ENCODE assay signal across 11 cellular contexts in the genomic region with DNA sequence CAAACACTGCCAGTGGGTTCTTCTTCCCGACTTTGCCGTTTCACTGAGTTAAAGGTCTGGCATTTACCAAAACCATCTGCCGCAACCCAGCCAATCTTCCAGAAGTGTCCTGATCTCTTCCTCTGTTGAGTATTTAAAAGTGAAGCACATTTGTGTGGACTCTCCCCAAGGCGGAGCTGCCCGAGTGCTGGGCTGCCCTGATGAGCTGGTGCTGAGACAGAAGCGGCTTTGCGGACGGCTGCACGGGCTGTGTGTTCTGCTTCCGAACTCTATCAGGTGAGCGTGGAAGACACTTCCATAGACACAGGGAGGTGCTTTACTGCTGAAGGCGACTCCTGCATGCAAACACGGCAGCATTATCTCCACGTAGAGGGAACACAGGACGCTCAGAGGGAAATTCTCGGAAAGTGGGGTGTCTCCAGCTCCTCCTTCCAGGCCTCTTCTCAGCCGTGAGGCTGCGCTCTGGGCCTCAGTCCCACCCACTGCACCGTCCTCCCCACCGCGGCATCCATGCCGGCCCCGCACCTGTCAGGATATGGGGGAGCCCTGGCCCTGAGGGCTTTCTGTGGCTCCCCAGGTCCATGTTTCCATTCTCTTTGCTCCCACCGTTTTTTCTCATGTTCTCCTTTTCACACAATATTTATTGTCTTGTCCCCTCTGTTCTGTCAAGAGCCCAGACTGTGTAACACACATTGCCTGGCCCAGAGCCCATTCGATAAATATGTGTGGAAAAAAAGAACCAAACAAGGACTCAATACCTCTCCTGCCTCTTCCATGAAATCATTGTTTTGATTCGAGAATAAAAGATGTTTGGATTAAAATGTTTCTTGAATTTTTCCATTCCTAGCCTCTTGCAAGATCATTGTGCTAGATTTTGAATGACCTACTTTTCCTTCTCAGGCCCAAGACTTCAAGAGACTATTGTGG.
DNase-seq lines count a peak whose midpoint lies in the region; ATAC-seq, FAIRE-seq and TF ChIP-seq lines count a peak whose summit lies in the region.
"Had no signal": no experiment of that assay in that cellular context is flagged by ENCODE, and none has a peak within 500 bp of the region (broad histone marks: within the 10 kb centered on the region; RNA-seq: fewer than 3 reads in every experiment).

No MANE protein-coding gene starts in this region.

- no peaks in the 10 kb centered on the region for H3K36me3 ChIP-seq in K562 (ENCODE audit: control insufficient read depth, insufficient read depth, low read length)
- no peaks in the 10 kb centered on the region for H3K36me3 ChIP-seq in thoracic aorta

- ATAC-seq in K562: no peak
- peak; percentile 42 for ATAC-seq in thoracic aorta (ENCODE audit: insufficient number of reproducible peaks, low FRiP score, low read depth)
- ATAC-seq in GM19455 (IDR thresholded peaks at IDR 0.05; ENCODE audit: unreplicated experiment): no peak

- no peak overlapping the region for H2AFZ ChIP-seq in K562 (ENCODE audit: low read depth, low read length)

- intact Hi-C loops in K562 (cut with micrococcal nuclease): no loop called here

- TF ChIP-seq RAD21 in K562 (CRISPR knock-in tag; conservative IDR thresholded peaks at IDR 0.05 in 1 of 2, IDR thresholded peaks at IDR 0.05 in 1 of 2): no peak

- TF ChIP-seq CTCF in K562 (IDR thresholded peaks at IDR 0.05 in 2 of 3, conservative IDR thresholded peaks at IDR 0.05 in 1 of 3; ENCODE audit: insufficient read depth in 2 of 3, low read depth in 1 of 3, low read length in 3 of 3) (no peak), thoracic aorta (IDR thresholded peaks at IDR 0.05) (no peak)

- H3K9me1 ChIP-seq in K562 (ENCODE audit: control insufficient read depth, insufficient read depth, low read length): no peaks in the 10 kb centered on the region

- TF ChIP-seq POLR2A in K562 (conservative IDR thresholded peaks at IDR 0.05): no peak

- no TSS peak for BruUV-seq in K562 (replicated peaks; lab: Mats Ljungman, UMichigan)

- DNase-seq in activated effector memory CD4-positive, alpha-beta T cell treated with anti-CD3 and anti-CD28 coated beads, Interleukin-2, amount 50 U/mL, for 16 hours: peak; percentile 59
- no peak for DNase-seq in activated effector memory CD4-positive, alpha-beta T cell treated with Interleukin-2 at 50 U/mL for 16 hours
- no peak for DNase-seq in K562 (ENCODE audit: extremely low read depth in 1 of 4, low spot score in 3 of 4)
- peak; percentile 84 for DNase-seq in mesenteric fat pad (ENCODE audit: low spot score)
- no peak for DNase-seq in thoracic aorta (ENCODE audit: low spot score)
- no peak for DNase-seq in foreskin melanocyte
- DNase-seq in stimulated activated CD4-positive, alpha-beta T cell treated with anti-CD3 and anti-CD28 coated beads, Interleukin-1b, Interleukin-23, amount 100 ng/mL, for 48 hours: no peak
- DNase-seq: activated CD4-positive, alpha-beta T cell treated with anti-CD3 and anti-CD28 coated beads for 48 hours; NCI-H1417 treated with DMSO at 0.1 percent for 48 hours; NCI-H774 had no signal

- CTCF ChIA-PET in K562 (lab: Yijun Ruan, JAX; ENCODE audit: low intra/inter-chr PET ratio): no interaction called here

- no peaks in the 10 kb centered on the region for H3K9me3 ChIP-seq in K562 (replicated peaks; ENCODE audit: control insufficient read depth, insufficient read depth, low read depth, low read length)
- H3K9me3 ChIP-seq in thoracic aorta: no peaks in the 10 kb centered on the region

- 2% methylated on average over 26 of the region's 26 CpGs for WGBS in K562 (ENCODE audit: insufficient coverage, low coverage, missing lambda C conversion rate)

- H3K4me2 ChIP-seq in K562 (ENCODE audit: insufficient read depth, low read length): no peak overlapping the region

- in situ Hi-C loops in K562 (cut with MboI): no loop called here

- no peak overlapping the region for H3K27ac ChIP-seq in K562 (ENCODE audit: extremely low read depth, low read depth, low read length)
- H3K27ac ChIP-seq in thoracic aorta: peak overlapping the region; percentile 68 to 77

- H3K27me3 ChIP-seq in K562 (ENCODE audit: control insufficient read depth in 2 of 2, insufficient read depth in 2 of 2, low read length in 2 of 2) (peaks cover 31 to 74% of the 10 kb centered on the region in 2 experiments), thoracic aorta (replicated peaks; ENCODE audit: insufficient read depth) (no peaks in the 10 kb centered on the region)

- no peak for TF ChIP-seq EP300 in K562 (IDR thresholded peaks at IDR 0.05; ENCODE audit: low read length)

- no peak for FAIRE-seq in K562 (lab: Jason Lieb, UNC)

- no peak overlapping the region for H3K4me3 ChIP-seq in K562
- no peak overlapping the region for H3K4me3 ChIP-seq in thoracic aorta

- POLR2A ChIA-PET in K562 (lab: Yijun Ruan, JAX): no interaction called here

- no peaks in the 10 kb centered on the region; the same call in none of the 2 replicates for H4K20me1 ChIP-seq in K562 (replicated peaks; ENCODE audit: control insufficient read depth, insufficient read depth, low read length)

- no peaks in the 10 kb centered on the region for H3K79me2 ChIP-seq in K562 (ENCODE audit: control insufficient read depth, insufficient read depth, low read length)

- peaks cover 0 to 22% of the 10 kb centered on the region in 2 experiments; a peak in 3 of 5 replicates for H3K4me1 ChIP-seq in K562 (replicated peaks in 1 of 2; ENCODE audit: control insufficient read depth in 2 of 2, insufficient read depth in 2 of 2, low read length in 2 of 2)
- H3K4me1 ChIP-seq in thoracic aorta (ENCODE audit: control insufficient read depth in 1 of 2, low read depth in 2 of 2): peaks cover 12 to 22% of the 10 kb centered on the region in 2 donors

- no peak overlapping the region for H3K9ac ChIP-seq in K562 (ENCODE audit: insufficient read depth in 1 of 2, low read depth in 2 of 2, low read length in 2 of 2)

TF ChIP-seq in K562, 482 proteins besides CTCF, POLR2A, EP300 and RAD21:
- 0 out of 2 replicates have a peak, but pooled peaks have one; percentile 2 for TF ChIP-seq CEBPB (tag; IDR thresholded peaks at IDR 0.05)
- no peak for TF ChIP-seq MCM2 (IDR thresholded peaks at IDR 0.05; ENCODE audit: low read depth)
- TF ChIP-seq, protein P1, sequence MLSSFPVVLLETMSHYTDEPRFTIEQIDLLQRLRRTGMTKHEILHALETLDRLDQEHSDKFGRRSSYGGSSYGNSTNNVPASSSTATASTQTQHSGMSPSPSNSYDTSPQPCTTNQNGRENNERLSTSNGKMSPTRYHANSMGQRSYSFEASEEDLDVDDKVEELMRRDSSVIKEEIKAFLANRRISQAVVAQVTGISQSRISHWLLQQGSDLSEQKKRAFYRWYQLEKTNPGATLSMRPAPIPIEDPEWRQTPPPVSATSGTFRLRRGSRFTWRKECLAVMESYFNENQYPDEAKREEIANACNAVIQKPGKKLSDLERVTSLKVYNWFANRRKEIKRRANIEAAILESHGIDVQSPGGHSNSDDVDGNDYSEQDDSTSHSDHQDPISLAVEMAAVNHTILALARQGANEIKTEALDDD (IDR thresholded peaks at IDR 0.05): no peak
- TF ChIP-seq ZNF311 (CRISPR knock-in tag; IDR thresholded peaks at IDR 0.05): no peak
- TF ChIP-seq, protein P2, sequence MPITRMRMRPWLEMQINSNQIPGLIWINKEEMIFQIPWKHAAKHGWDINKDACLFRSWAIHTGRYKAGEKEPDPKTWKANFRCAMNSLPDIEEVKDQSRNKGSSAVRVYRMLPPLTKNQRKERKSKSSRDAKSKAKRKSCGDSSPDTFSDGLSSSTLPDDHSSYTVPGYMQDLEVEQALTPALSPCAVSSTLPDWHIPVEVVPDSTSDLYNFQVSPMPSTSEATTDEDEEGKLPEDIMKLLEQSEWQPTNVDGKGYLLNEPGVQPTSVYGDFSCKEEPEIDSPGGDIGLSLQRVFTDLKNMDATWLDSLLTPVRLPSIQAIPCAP (CRISPR knock-in tag; IDR thresholded peaks at IDR 0.05; ENCODE audit: borderline replicate concordance): no peak
- no peak for TF ChIP-seq ZNF274 (IDR thresholded peaks at IDR 0.05; ENCODE audit: borderline replicate concordance, low read depth, low read length)
TF ChIP-seq in K562: peak in this region for 1.

Comparison
In these comparisons a context has a peak if more than half of its experiments do, and no peak if none do; other contexts are left out.
1. DNase-seq: peak in activated effector memory CD4-positive, alpha-beta T cell treated with anti-CD3 and anti-CD28 coated beads, Interleukin-2, amount 50 U/mL, for 16 hours (single experiment) and mesenteric fat pad (single experiment); none in activated effector memory CD4-positive, alpha-beta T cell treated with Interleukin-2 at 50 U/mL for 16 hours (single experiment), K562 (0 of 4), thoracic aorta (single experiment), foreskin melanocyte (single experiment) and stimulated activated CD4-positive, alpha-beta T cell treated with anti-CD3 and anti-CD28 coated beads, Interleukin-1b, Interleukin-23, amount 100 ng/mL, for 48 hours (single experiment).